20 cellular contexts compared by ENCODE assay signal in the genomic region with DNA sequence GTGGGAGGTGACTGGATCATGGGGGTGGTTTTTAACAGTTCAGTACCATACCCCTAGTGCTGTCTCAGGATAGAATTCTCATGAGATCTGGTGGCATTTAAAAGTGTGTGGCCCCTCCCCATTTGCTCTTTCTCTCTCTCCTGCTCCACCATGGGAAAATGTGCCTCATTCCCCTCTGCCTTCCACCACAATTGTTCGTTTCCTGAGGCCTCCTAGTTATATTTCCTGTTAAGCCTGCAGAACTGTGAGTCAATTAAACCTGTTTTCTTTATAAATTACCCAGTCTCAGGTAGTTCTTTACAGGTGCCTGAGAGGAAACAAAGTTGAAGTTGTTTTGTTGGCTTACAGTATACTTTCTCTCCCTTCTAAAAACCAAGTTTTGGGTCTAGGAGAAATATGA. TPM values are rescaled to one million over a fixed set of nuclear protein-coding genes. Genes with fewer than 3 reads are reported as not detected.
DNase-seq lines count a peak whose midpoint lies in the region; ATAC-seq, FAIRE-seq and TF ChIP-seq lines count a peak whose summit lies in the region.
"Had no signal": no experiment of that assay in that cellular context is flagged by ENCODE, and none has a peak within 500 bp of the region (broad histone marks: within the 10 kb centered on the region; RNA-seq: fewer than 3 reads in every experiment).

No MANE protein-coding gene starts in this region.

- no peaks in the 10 kb centered on the region for H3K9me1 ChIP-seq in endothelial cell of umbilical vein (replicated peaks; ENCODE audit: control insufficient read depth, extremely low read depth, insufficient read depth, low read length)

- no peaks in the 10 kb centered on the region for H3K9me3 Mint-ChIP-seq in progenitor cell of endocrine pancreas (ENCODE audit: low read depth)

- no peak overlapping the region for H3K9ac ChIP-seq in endothelial cell of umbilical vein (replicated peaks; ENCODE audit: extremely low read depth, insufficient read depth, low read length)
- H3K9ac ChIP-seq: GM23248 had no signal

- no peak overlapping the region for H3K4me3 ChIP-seq in endothelial cell of umbilical vein (replicated peaks in 1 of 3; ENCODE audit: insufficient read depth in 1 of 3, low read depth in 1 of 3, low read length in 3 of 3)
- H3K4me3 ChIP-seq: GM23248, HAP-1, MG63 had no signal

- FAIRE-seq in endothelial cell of umbilical vein (lab: Jason Lieb, UNC): no peak

- POLR2A ChIA-PET in endothelial cell of umbilical vein (lab: Charles Lee): no interaction called here

- BruUV-seq in endothelial cell of umbilical vein (replicated peaks; lab: Mats Ljungman, UMichigan): no TSS peak

- dilution Hi-C loops in endothelial cell of umbilical vein (cut with MboI; ENCODE audit: extremely low pct_ligation_motif_present, low sequenced_read_pairs): no loop called here

- H3K4me1 ChIP-seq in endothelial cell of umbilical vein (ENCODE audit: control insufficient read depth, extremely low read depth, insufficient read depth, low read length): no peaks in the 10 kb centered on the region
- H3K4me1 ChIP-seq: HAP-1 had no signal

- no peak overlapping the region for H3K27ac ChIP-seq in endothelial cell of umbilical vein (ENCODE audit: insufficient read depth, low read depth, low read length)
- H3K27ac ChIP-seq: GM23248 had no signal

- TF ChIP-seq POLR2A in endothelial cell of umbilical vein (IDR thresholded peaks at IDR 0.05; ENCODE audit: low read depth, low read length): no peak

- no peaks in the 10 kb centered on the region for H3K36me3 ChIP-seq in endothelial cell of umbilical vein (ENCODE audit: control insufficient read depth in 2 of 2, extremely low read depth in 1 of 2, insufficient read depth in 2 of 2, low read length in 2 of 2)
- H3K36me3 ChIP-seq: HAP-1, MG63 had no signal

- peak; percentile 17 for DNase-seq in HT1080 (ENCODE audit: low read depth)
- peak; percentile 17 for DNase-seq in UCSD-AML1 (lab: John Stamatoyannopoulos, UW; ENCODE audit: unreplicated experiment)
- peak; percentile 23 for DNase-seq in endothelial cell of umbilical vein (ENCODE audit: low read depth, low spot score)
- no peak for DNase-seq in progenitor cell of endocrine pancreas (ENCODE audit: low spot score, unreplicated experiment)
- DNase-seq in NCI-H1436 (lab: John Stamatoyannopoulos, UW): no peak
- no peak for DNase-seq in HuH-7 (ENCODE audit: low spot score)
- DNase-seq in stimulated activated CD4-positive, alpha-beta T cell treated with anti-CD3 and anti-CD28 coated beads, Interleukin-2, amount 100 ng/mL, for 48 hours: no peak
- DNase-seq: CD4-positive, CD25-positive, alpha-beta regulatory T cell; COR-L47; DMS 273 treated with DMSO at 0.1 percent for 48 hours; DMS79 treated with DMSO at 0.1 percent for 48 hours; GM23248; Kasumi-1; MG63; NCI-H187; NCI-H446 treated with DMSO at 0.1 percent for 48 hours had no signal

- CTCF ChIA-PET in endothelial cell of umbilical vein (lab: Charles Lee): no interaction called here

- H3K79me2 ChIP-seq in endothelial cell of umbilical vein (ENCODE audit: control insufficient read depth, insufficient read depth, low read length): no peaks in the 10 kb centered on the region

- ATAC-seq in HG02610 (IDR thresholded peaks at IDR 0.05; ENCODE audit: unreplicated experiment): no peak
- ATAC-seq: Panc1, SK-N-SH treated with all-trans-retinoic acid at 6 μM for 48 hours had no signal

- no peak overlapping the region for H3K4me3 Mint-ChIP-seq in progenitor cell of endocrine pancreas (ENCODE audit: low read depth)
- H3K4me3 Mint-ChIP-seq: CD4-positive, CD25-positive, alpha-beta regulatory T cell had no signal

- H2AFZ ChIP-seq in endothelial cell of umbilical vein (ENCODE audit: low read depth, low read length): no peak overlapping the region
- H2AFZ ChIP-seq: GM23248 had no signal

- H3K36me3 Mint-ChIP-seq in progenitor cell of endocrine pancreas (ENCODE audit: insufficient read depth): no peaks in the 10 kb centered on the region
- H3K36me3 Mint-ChIP-seq: CD4-positive, CD25-positive, alpha-beta regulatory T cell had no signal

- H3K27me3 ChIP-seq in endothelial cell of umbilical vein (ENCODE audit: control insufficient read depth in 2 of 2, insufficient read depth in 2 of 2, low read length in 2 of 2): no peaks in the 10 kb centered on the region

- intact Hi-C loops in endothelial cell of umbilical vein (cut with micrococcal nuclease): no loop called here

- no peak for TF ChIP-seq CTCF in endothelial cell of umbilical vein (IDR thresholded peaks at IDR 0.05; ENCODE audit: extremely low read depth in 1 of 2, insufficient read depth in 1 of 2, low read depth in 1 of 2, low read length in 2 of 2)
- no peak for TF ChIP-seq CTCF in progenitor cell of endocrine pancreas (IDR thresholded peaks at IDR 0.05; ENCODE audit: unreplicated experiment)

- H3K4me2 ChIP-seq in endothelial cell of umbilical vein (ENCODE audit: insufficient read depth, low read length): no peak overlapping the region

- no peaks in the 10 kb centered on the region for H3K9me3 ChIP-seq in endothelial cell of umbilical vein (replicated peaks; ENCODE audit: control insufficient read depth, insufficient read depth, low read length)
- H3K9me3 ChIP-seq: HAP-1, MG63 had no signal

- H4K20me1 ChIP-seq in endothelial cell of umbilical vein (replicated peaks; ENCODE audit: control insufficient read depth, extremely low read depth, insufficient read depth, low read length): no peaks in the 10 kb centered on the region

- H3K27ac Mint-ChIP-seq in progenitor cell of endocrine pancreas: peak overlapping the region; percentile 75
- H3K27ac Mint-ChIP-seq: CD4-positive, CD25-positive, alpha-beta regulatory T cell had no signal

- peaks cover 4% of the 10 kb centered on the region for H3K4me1 Mint-ChIP-seq in progenitor cell of endocrine pancreas (ENCODE audit: low read depth)
- H3K4me1 Mint-ChIP-seq: CD4-positive, CD25-positive, alpha-beta regulatory T cell had no signal

- H3K27me3 Mint-ChIP-seq in progenitor cell of endocrine pancreas: peaks cover 3% of the 10 kb centered on the region

TF ChIP-seq in endothelial cell of umbilical vein, 7 proteins besides CTCF, POLR2A, EP300 and RAD21:
- TF ChIP-seq GATA2 (IDR thresholded peaks at IDR 0.05; ENCODE audit: insufficient read depth, insufficient read length, low read depth, low read length) (no peak), EZH2 (IDR thresholded peaks at IDR 0.05; ENCODE audit: borderline replicate concordance, low read depth, low read length, severe bottlenecking) (no peak), MYC (IDR thresholded peaks at IDR 0.05; ENCODE audit: low read depth, low read length) (no peak), FOS (IDR thresholded peaks at IDR 0.05; ENCODE audit: borderline replicate concordance, insufficient read depth, low read length) (no peak), POLR2AphosphoS5 (IDR thresholded peaks at IDR 0.05; ENCODE audit: insufficient read depth, low read depth, low read length) (no peak)
- TF ChIP-seq, protein P1, sequence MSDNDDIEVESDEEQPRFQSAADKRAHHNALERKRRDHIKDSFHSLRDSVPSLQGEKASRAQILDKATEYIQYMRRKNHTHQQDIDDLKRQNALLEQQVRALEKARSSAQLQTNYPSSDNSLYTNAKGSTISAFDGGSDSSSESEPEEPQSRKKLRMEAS (IDR thresholded peaks at IDR 0.05; ENCODE audit: insufficient read depth, insufficient read length): no peak
TF ChIP-seq in endothelial cell of umbilical vein: peak in this region for 0.

RNA-seq across cellular contexts. Expression of gene SLC22A15, which starts 23.1 kb away (rescaled TPM):
- 1.6 and 3.2 TPM in 2 replicates for total RNA-seq in HT1080 (2014; rRNA removed; shearing (Covaris generic))
- 2.1 and 4.2 TPM in 2 replicates for polyA plus RNA-seq in HT1080 (2015; cell fraction: cytosol; rRNA removed)
- polyA plus RNA-seq in HT1080 (2015; cell fraction: nucleus; rRNA removed): 23.5 and 24.1 TPM in 2 replicates
- total RNA-seq in endothelial cell of umbilical vein (0.44 TPM in 1 of 2 replicates, not detected in the other), progenitor cell of endocrine pancreas (4.6 and 5.3 TPM in 2 replicates)
- not detected in 2 replicates for polyA plus RNA-seq in endothelial cell of umbilical vein
- not detected in 2 replicates for polyA plus RNA-seq in endothelial cell of umbilical vein (2011; cell fraction: cytosol; rRNA removed)
- 0.04 and 0.13 TPM in 2 replicates for polyA plus RNA-seq in endothelial cell of umbilical vein (2011; cell fraction: nucleus; rRNA removed)
- polyA plus RNA-seq in endothelial cell of umbilical vein (2012): not detected in 2 replicates
- polyA minus RNA-seq in endothelial cell of umbilical vein: not detected in 2 replicates
- 1.1 TPM for polyA minus RNA-seq in endothelial cell of umbilical vein (2011; cell fraction: cytosol; rRNA and poly(A)+ RNA removed)
- polyA minus RNA-seq in endothelial cell of umbilical vein (2011; cell fraction: nucleus; rRNA and poly(A)+ RNA removed): 0.53 TPM in 1 of 2 replicates, not detected in the other

Comparison
In these comparisons a context has a peak if more than half of its experiments do, and no peak if none do; other contexts are left out.
1. DNase-seq: peak in HT1080 (single experiment), UCSD-AML1 (single experiment) and endothelial cell of umbilical vein (single experiment); none in progenitor cell of endocrine pancreas (single experiment), NCI-H1436 (single experiment), HuH-7 (single experiment) and stimulated activated CD4-positive, alpha-beta T cell treated with anti-CD3 and anti-CD28 coated beads, Interleukin-2, amount 100 ng/mL, for 48 hours (0 of 2).